Comparison of ENCODE assay signal across 9 cellular contexts in the genomic region with DNA sequence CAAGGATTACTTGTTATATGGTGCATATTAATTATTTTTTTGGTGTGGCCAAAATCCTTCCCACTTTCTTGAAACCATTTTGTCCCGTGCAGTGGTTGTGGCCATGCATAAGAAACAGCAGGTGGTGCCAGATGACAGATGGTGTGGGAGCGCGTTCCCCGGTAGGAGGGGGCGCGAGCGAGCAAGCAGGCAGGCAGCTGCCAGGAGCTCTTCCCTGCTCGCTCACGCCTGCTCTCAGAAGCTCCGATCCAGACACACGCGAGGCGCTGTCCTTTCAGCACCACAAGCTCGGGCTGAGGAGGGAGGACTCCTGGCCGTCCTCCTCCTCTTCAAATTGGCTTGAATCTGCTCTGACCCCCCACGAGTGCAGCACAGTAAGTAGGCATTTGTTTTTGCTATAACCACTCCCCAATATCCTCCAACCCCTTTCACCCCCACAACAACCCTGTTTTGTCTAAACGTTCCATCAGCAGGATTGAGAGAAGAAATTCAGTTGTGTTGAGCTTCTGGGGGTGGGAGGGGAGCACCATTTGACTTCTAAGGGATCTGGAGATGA. TPM values are rescaled to one million over a fixed set of nuclear protein-coding genes. Genes with fewer than 3 reads are reported as not detected.
A peak's percentile ranks its signal among the peaks of the same experiment; 100 is the strongest.
DNase-seq lines count a peak whose midpoint lies in the region; ATAC-seq and TF ChIP-seq lines count a peak whose summit lies in the region.
"Had no signal": no experiment of that assay in that cellular context is flagged by ENCODE, and none has a peak within 500 bp of the region (broad histone marks: within the 10 kb centered on the region; RNA-seq: fewer than 3 reads in every experiment).

A gene (plus strand): TSS at position 237 of the 556 bp plus-strand sequence. CDS start 1,050 bp downstream, outside the sequence.

- no peak within 1 kb of the TSS for H3K4me3 ChIP-seq in fibroblast of villous mesenchyme (ENCODE audit: low read depth, low read length)

- peak; percentile 85 for ATAC-seq in HG03280 (IDR thresholded peaks at IDR 0.05; ENCODE audit: unreplicated experiment)
- ATAC-seq in HG03457 (IDR thresholded peaks at IDR 0.05; ENCODE audit: unreplicated experiment) = no peak

- peak; percentile 85 for DNase-seq in COLO668 (lab: John Stamatoyannopoulos, UW; ENCODE audit: unreplicated experiment)
- peak; percentile 57 for DNase-seq in GM19240 (ENCODE audit: insufficient read length, low spot score)
- peak; percentile 73 for DNase-seq in NCI-H2227 treated with DMSO at 0.1 percent for 48 hours (lab: John Stamatoyannopoulos, UW)
- DNase-seq in activated CD4-positive, alpha-beta T cell treated with anti-CD3 and anti-CD28 coated beads, Interleukin-2, amount 50 U/mL, for 48 hours = peak; percentile 29
- DNase-seq in fibroblast of villous mesenchyme (ENCODE audit: low read depth) = peak; percentile 85
- peak; percentile 22 to 95 (median 82) for DNase-seq in nucleus accumbens (lab: John Stamatoyannopoulos, UW)

- TF ChIP-seq CTCF in fibroblast of villous mesenchyme (IDR thresholded peaks at IDR 0.05; ENCODE audit: insufficient read depth, low read depth, low read length) = peak; percentile 67

RNA-seq across cellular contexts. Expression of the gene that starts here (rescaled TPM):
- total RNA-seq in fibroblast of villous mesenchyme = under 0.01 TPM in 1 of 2 replicates, not detected in the other
- total RNA-seq: T-helper 1 cell treated with Interleukin-12 subunit alpha and Interleukin-12 subunit beta and Interleukin-4 antibody, amounts not matched to agents 30 ng/mL and 1 ng/mL, for 36 hours had no signal

Comparison
In these comparisons a context has a peak if more than half of its experiments do, and no peak if none do; other contexts are left out.
1. Peak in DNase-seq in fibroblast of villous mesenchyme; RNA of the gene not detected or under 1 TPM.
2. DNase-seq: peak in every context shown above with its lines; median percentile 85 in COLO668; 85 in fibroblast of villous mesenchyme; 82 in nucleus accumbens; 73 in NCI-H2227 treated with DMSO at 0.1 percent for 48 hours; 57 in GM19240; 29 in activated CD4-positive, alpha-beta T cell treated with anti-CD3 and anti-CD28 coated beads, Interleukin-2, amount 50 U/mL, for 48 hours.